ENCODE assay signal across 23 cellular contexts in the genomic region with DNA sequence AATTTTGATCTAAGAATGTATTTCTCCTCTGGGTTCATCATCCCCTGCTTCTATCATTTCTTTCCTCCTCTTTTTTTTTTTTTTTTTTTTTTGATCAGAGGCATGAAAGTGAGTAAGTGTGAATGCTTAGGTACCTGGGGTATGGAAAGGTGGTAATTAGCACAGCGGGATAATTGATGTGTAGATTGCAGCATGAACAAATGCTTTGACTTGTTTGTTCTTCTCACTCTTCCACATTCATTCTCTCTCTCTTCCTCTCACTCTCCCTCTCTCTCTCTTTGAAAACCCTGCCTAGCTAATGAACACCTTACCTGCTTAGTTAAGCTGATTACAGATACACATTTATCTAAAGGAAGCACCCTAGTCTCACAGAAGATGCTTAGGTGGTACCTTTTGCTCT.
DNase-seq lines count a peak whose midpoint lies in the region; ATAC-seq, FAIRE-seq and TF ChIP-seq lines count a peak whose summit lies in the region.
"Had no signal": no experiment of that assay in that cellular context is flagged by ENCODE, and none has a peak within 500 bp of the region (broad histone marks: within the 10 kb centered on the region; RNA-seq: fewer than 3 reads in every experiment).

No MANE protein-coding gene starts in this region.

- H3K4me1 Mint-ChIP-seq in GM23338 (peaks cover 71% of the 10 kb centered on the region), neural progenitor cell (peaks cover 69% of the 10 kb centered on the region)
- peaks cover 31 to 52% of the 10 kb centered on the region in 2 donors for H3K4me1 Mint-ChIP-seq in effector memory CD8-positive, alpha-beta T cell (ENCODE audit: low read depth in 2 of 2)

- no peak overlapping the region for H3K4me3 ChIP-seq in GM23338
- H3K4me3 ChIP-seq in neural progenitor cell = no peak overlapping the region
- no peak overlapping the region for H3K4me3 ChIP-seq in HAP-1
- no peak overlapping the region for H3K4me3 ChIP-seq in psoas muscle
- H3K4me3 ChIP-seq: transverse colon had no signal

- H3K27me3 Mint-ChIP-seq in GM23338 (ENCODE audit: insufficient read depth, low read depth, poor library complexity) = peaks cover 22% of the 10 kb centered on the region
- H3K27me3 Mint-ChIP-seq in effector memory CD8-positive, alpha-beta T cell = no peaks in the 10 kb centered on the region
- peaks cover 2% of the 10 kb centered on the region for H3K27me3 Mint-ChIP-seq in neural progenitor cell (ENCODE audit: insufficient read depth, low read depth)

- no peaks in the 10 kb centered on the region for H4K20me1 ChIP-seq in GM23338 (replicated peaks; ENCODE audit: insufficient read depth)
- H4K20me1 ChIP-seq in neural progenitor cell (ENCODE audit: low read depth) = peaks cover 64% of the 10 kb centered on the region

- H3K9me3 Mint-ChIP-seq in GM23338 (peaks cover 7% of the 10 kb centered on the region; the same call in 2 of the 3 replicates), neural progenitor cell (peaks cover 7% of the 10 kb centered on the region)
- H3K9me3 Mint-ChIP-seq in effector memory CD8-positive, alpha-beta T cell = no peaks in the 10 kb centered on the region
- H3K9me3 Mint-ChIP-seq: activated naive CD4-positive, alpha-beta T cell treated with anti-CD3 and anti-CD28 coated beads, Interleukin-2, amount 50 U/mL, for 72 hours; activated T-cell treated with anti-CD3 and anti-CD28 coated beads, Interleukin-2, amount 50 U/mL, for 72 hours; T-helper 2 cell treated with Interferon-gamma antibody and Interleukin-4, amounts not matched to agents 5 μg/mL and 100 μg/mL, for 36 hours had no signal

- 83 to 89% (median 85%) methylated on average over 1 of the region's 1 CpG for WGBS in psoas muscle, 3 donors

- H3F3A ChIP-seq in GM23338 (replicated peaks; ENCODE audit: low read depth) (no peaks in the 10 kb centered on the region), neural progenitor cell (ENCODE audit: low read depth) (peaks cover 39% of the 10 kb centered on the region)

- in situ Hi-C loops in HAP-1 (cut with MboI; ENCODE audit: low sequenced_read_pairs) = no loop called here

- no peak overlapping the region for H3K9ac ChIP-seq in neural progenitor cell

- peak overlapping the region; percentile 28; the same call in 2 of the 3 replicates for H3K4me3 Mint-ChIP-seq in GM23338
- H3K4me3 Mint-ChIP-seq in effector memory CD8-positive, alpha-beta T cell = peak overlapping the region in 1 of 2 donors; percentile 25
- H3K4me3 Mint-ChIP-seq in neural progenitor cell = no peak overlapping the region
- H3K4me3 Mint-ChIP-seq: activated T-cell treated with anti-CD3 and anti-CD28 coated beads, Interleukin-2, amount 50 U/mL, for 72 hours; T-helper 2 cell treated with Interferon-gamma antibody and Interleukin-4, amounts not matched to agents 5 μg/mL and 100 μg/mL, for 36 hours had no signal

- H3K27ac Mint-ChIP-seq in GM23338 = no peak overlapping the region
- H3K27ac Mint-ChIP-seq in effector memory CD8-positive, alpha-beta T cell = peak overlapping the region; percentile 3 to 77
- H3K27ac Mint-ChIP-seq in neural progenitor cell = peak overlapping the region; percentile 4
- H3K27ac Mint-ChIP-seq: activated naive CD4-positive, alpha-beta T cell treated with anti-CD3 and anti-CD28 coated beads, Interleukin-2, amount 50 U/mL, for 72 hours; activated T-cell treated with anti-CD3 and anti-CD28 coated beads, Interleukin-2, amount 50 U/mL, for 72 hours; T-helper 2 cell treated with Interferon-gamma antibody and Interleukin-4, amounts not matched to agents 5 μg/mL and 100 μg/mL, for 36 hours had no signal

- no peaks in the 10 kb centered on the region for H3K9me2 ChIP-seq in GM23338 (ENCODE audit: insufficient read depth)

- DNase-seq in GM23338 (ENCODE audit: low spot score) (peak; percentile 42), NCI-H69 (lab: John Stamatoyannopoulos, UW) (peak; percentile 60), neural progenitor cell (ENCODE audit: low spot score) (no peak), HAP-1 (ENCODE audit: low spot score in 2 of 2) (no peak), psoas muscle (no peak), frontal cortex (ENCODE audit: low spot score in 2 of 2) (no peak), hepatic stellate cell (ENCODE audit: low spot score) (no peak)
- DNase-seq in effector memory CD8-positive, alpha-beta T cell = no peak
- DNase-seq: activated T-cell treated with anti-CD3 and anti-CD28 coated beads, Interleukin-2, amount 50 U/mL, for 72 hours; brain microvascular endothelial cell; Caco-2; EL; hypothalamus; KG1; midbrain; NCI-H1105; retina; stimulated activated CD4-positive, alpha-beta T cell treated with anti-CD3 and anti-CD28 coated beads, Interleukin-12 subunit alpha, Interleukin-12 subunit beta, amount 100 ng/mL, for 4 hours; transverse colon had no signal

- H3K36me3 Mint-ChIP-seq in GM23338 (ENCODE audit: low read depth) = peaks cover 11% of the 10 kb centered on the region
- H3K36me3 Mint-ChIP-seq in effector memory CD8-positive, alpha-beta T cell (ENCODE audit: insufficient read depth) = peaks cover 34% of the 10 kb centered on the region
- peaks cover 17% of the 10 kb centered on the region for H3K36me3 Mint-ChIP-seq in neural progenitor cell
- H3K36me3 Mint-ChIP-seq: activated naive CD4-positive, alpha-beta T cell treated with anti-CD3 and anti-CD28 coated beads, Interleukin-2, amount 50 U/mL, for 72 hours had no signal

- H3K4me1 ChIP-seq in GM23338 (ENCODE audit: insufficient read depth) = peaks cover 42% of the 10 kb centered on the region
- peaks cover 60% of the 10 kb centered on the region for H3K4me1 ChIP-seq in neural progenitor cell
- peaks cover 19% of the 10 kb centered on the region for H3K4me1 ChIP-seq in HAP-1
- peaks cover 50% of the 10 kb centered on the region for H3K4me1 ChIP-seq in psoas muscle
- H3K4me1 ChIP-seq: Caco-2 had no signal

- H3K79me2 ChIP-seq in GM23338 (replicated peaks; ENCODE audit: insufficient read depth) = no peaks in the 10 kb centered on the region
- H3K79me2 ChIP-seq in neural progenitor cell (ENCODE audit: low read depth) = peaks cover 98% of the 10 kb centered on the region

- H3K27me3 ChIP-seq in GM23338 (ENCODE audit: insufficient read depth) (peaks cover 40% of the 10 kb centered on the region), neural progenitor cell (no peaks in the 10 kb centered on the region), HAP-1 (ENCODE audit: low read depth) (no peaks in the 10 kb centered on the region), psoas muscle (ENCODE audit: insufficient read depth in 3 of 3, low read length in 2 of 3) (no peaks in the 10 kb centered on the region)
- H3K27me3 ChIP-seq: brain microvascular endothelial cell, transverse colon had no signal

- no peak for TF ChIP-seq CTCF in GM23338 (conservative IDR thresholded peaks at IDR 0.05; ENCODE audit: low read depth in 2 of 2)
- TF ChIP-seq CTCF in neural progenitor cell (IDR thresholded peaks at IDR 0.05) = no peak
- TF ChIP-seq CTCF in psoas muscle (IDR thresholded peaks at IDR 0.05) = no peak

- no peak for FAIRE-seq in frontal cortex (lab: Jason Lieb, UNC)

- H2AFZ ChIP-seq in GM23338 (no peak overlapping the region), neural progenitor cell (replicated peaks) (no peak overlapping the region)

- intact Hi-C loops in psoas muscle (cut with DNase I) = no loop called here

- H3K36me3 ChIP-seq in GM23338 (ENCODE audit: insufficient read depth) = no peaks in the 10 kb centered on the region
- no peaks in the 10 kb centered on the region for H3K36me3 ChIP-seq in neural progenitor cell
- no peaks in the 10 kb centered on the region for H3K36me3 ChIP-seq in HAP-1 (replicated peaks)
- H3K36me3 ChIP-seq in psoas muscle (ENCODE audit: insufficient read depth in 1 of 2, low read depth in 1 of 2) = no peaks in the 10 kb centered on the region
- H3K36me3 ChIP-seq: transverse colon had no signal

- H3K27ac ChIP-seq in GM23338 (ENCODE audit: low read depth) (no peak overlapping the region), neural progenitor cell (peak overlapping the region; percentile 32), psoas muscle (no peak overlapping the region)
- H3K27ac ChIP-seq: brain microvascular endothelial cell had no signal

- no peaks in the 10 kb centered on the region for H3K9me3 ChIP-seq in neural progenitor cell (ENCODE audit: low read depth)
- H3K9me3 ChIP-seq in HAP-1 = no peaks in the 10 kb centered on the region
- no peaks in the 10 kb centered on the region for H3K9me3 ChIP-seq in psoas muscle
- H3K9me3 ChIP-seq: Caco-2, transverse colon had no signal

- peak overlapping the region; percentile 40 for H3K4me2 ChIP-seq in GM23338
- peak overlapping the region; percentile 19 for H3K4me2 ChIP-seq in neural progenitor cell

- peak; percentile 56 for ATAC-seq in GM23338
- no peak for ATAC-seq in effector memory CD8-positive, alpha-beta T cell (replicated peaks)
- ATAC-seq in psoas muscle = no peak
- ATAC-seq: activated CD4-positive, CD25-positive, alpha-beta regulatory T cell treated with anti-CD3 and anti-CD28 coated beads, Interleukin-2, amount 50 U/mL, for 24 hours; activated naive CD4-positive, alpha-beta T cell treated with anti-CD3 and anti-CD28 coated beads, Interleukin-2, amount 50 U/mL, for 72 hours; activated T-cell treated with anti-CD3 and anti-CD28 coated beads, Interleukin-2, amount 50 U/mL, for 72 hours; Panc1 had no signal

TF ChIP-seq in GM23338, 12 proteins besides CTCF, POLR2A, EP300 and RAD21 (continues in another document):
- peak; percentile 67; the same call in 1 of the 2 replicates for TF ChIP-seq NANOG (IDR thresholded peaks at IDR 0.05; ENCODE audit: borderline replicate concordance)
- TF ChIP-seq, protein P1, sequence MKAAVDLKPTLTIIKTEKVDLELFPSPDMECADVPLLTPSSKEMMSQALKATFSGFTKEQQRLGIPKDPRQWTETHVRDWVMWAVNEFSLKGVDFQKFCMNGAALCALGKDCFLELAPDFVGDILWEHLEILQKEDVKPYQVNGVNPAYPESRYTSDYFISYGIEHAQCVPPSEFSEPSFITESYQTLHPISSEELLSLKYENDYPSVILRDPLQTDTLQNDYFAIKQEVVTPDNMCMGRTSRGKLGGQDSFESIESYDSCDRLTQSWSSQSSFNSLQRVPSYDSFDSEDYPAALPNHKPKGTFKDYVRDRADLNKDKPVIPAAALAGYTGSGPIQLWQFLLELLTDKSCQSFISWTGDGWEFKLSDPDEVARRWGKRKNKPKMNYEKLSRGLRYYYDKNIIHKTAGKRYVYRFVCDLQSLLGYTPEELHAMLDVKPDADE (IDR thresholded peaks at IDR 0.05) = no peak

Comparison
In these comparisons a context has a peak if more than half of its experiments do, and no peak if none do; other contexts are left out.
1. DNase-seq: peak in GM23338 (single experiment) and NCI-H69 (single experiment); none in effector memory CD8-positive, alpha-beta T cell (0 of 3), neural progenitor cell (single experiment), HAP-1 (0 of 2), psoas muscle (0 of 2), frontal cortex (0 of 2) and hepatic stellate cell (single experiment).